12 cellular contexts compared by ENCODE assay signal in the genomic region with DNA sequence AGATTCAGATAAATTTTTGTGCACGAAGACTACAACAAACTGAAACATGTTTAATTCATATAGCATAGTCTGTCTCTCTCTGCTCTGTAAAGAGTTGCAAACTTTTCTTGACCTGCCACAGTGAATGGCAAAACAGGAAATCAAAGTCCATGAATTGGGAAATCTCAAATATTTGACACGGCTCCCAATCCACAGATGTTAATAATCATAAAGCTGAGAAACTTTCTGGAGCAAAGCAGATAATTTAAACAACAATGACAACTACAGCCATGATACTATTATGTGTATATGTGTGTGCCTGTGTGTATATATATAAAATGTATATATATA. TPM values are rescaled to one million over a fixed set of nuclear protein-coding genes. Genes with fewer than 3 reads are reported as not detected.
DNase-seq lines count a peak whose midpoint lies in the region; ATAC-seq and TF ChIP-seq lines count a peak whose summit lies in the region.
"Had no signal": no experiment of that assay in that cellular context is flagged by ENCODE, and none has a peak within 500 bp of the region (broad histone marks: within the 10 kb centered on the region; RNA-seq: fewer than 3 reads in every experiment).

No MANE protein-coding gene starts in this region.

- no peak overlapping the region for H3K4me3 ChIP-seq in OCI-LY7 (ENCODE audit: low read depth, low read length, poor library complexity, severe bottlenecking)
- H3K4me3 ChIP-seq in epithelial cell of esophagus (ENCODE audit: low read length): no peak overlapping the region
- no peak overlapping the region for H3K4me3 ChIP-seq in lung
- H3K4me3 ChIP-seq in transverse colon: no peak overlapping the region

- no peak overlapping the region for H3K4me2 ChIP-seq in OCI-LY7 (ENCODE audit: low read length)

- DNase-seq in OCI-LY7 (ENCODE audit: low spot score) (no peak), epithelial cell of esophagus (ENCODE audit: low read depth) (peak; percentile 18), lung (ENCODE audit: low spot score) (no peak), transverse colon (no peak), NCI-H2171 treated with DMSO at 0.1 percent for 48 hours (lab: John Stamatoyannopoulos, UW) (no peak)
- no peak for DNase-seq in stimulated activated CD4-positive, alpha-beta T cell treated with anti-CD3 and anti-CD28 coated beads, Interleukin-4, amount 100 ng/mL, for 1 hour
- DNase-seq: activated CD4-positive, alpha-beta T cell treated with anti-CD3 and anti-CD28 coated beads, Interleukin-2, amount 10 ng/mL, durations not matched to agents 7 days and 5 days; activated naive CD4-positive, alpha-beta T cell treated with anti-CD3 and anti-CD28 coated beads for 36 hours; T-cell had no signal

- 39 to 52% methylated on average over 2 of the region's 2 CpGs for WGBS in lung, 2 donors
- WGBS in transverse colon (ENCODE audit: low coverage in 1 of 2), 2 donors: 63 to 71% methylated on average over 2 of the region's 2 CpGs

- TF ChIP-seq CTCF in OCI-LY7 (conservative IDR thresholded peaks at IDR 0.05; ENCODE audit: low read length) (no peak), epithelial cell of esophagus (IDR thresholded peaks at IDR 0.05; ENCODE audit: insufficient read depth, low read depth, low read length, missing control alignments) (no peak), lung (IDR thresholded peaks at IDR 0.05; ENCODE audit: control extremely low read depth, extremely low read depth) (no peak), transverse colon (IDR thresholded peaks at IDR 0.05) (no peak)

- no peak overlapping the region for H3K27ac ChIP-seq in OCI-LY7 (ENCODE audit: low read depth, low read length, poor library complexity, severe bottlenecking)
- peak overlapping the region in 1 of 2 donors; percentile 40 for H3K27ac ChIP-seq in lung (ENCODE audit: low read depth in 1 of 2, low read length in 1 of 2)
- peak overlapping the region in 3 of 4 donors; percentile 28 to 45 (median 38) for H3K27ac ChIP-seq in transverse colon
- H3K27ac ChIP-seq: tibial artery had no signal

- ATAC-seq in lung (ENCODE audit: insufficient read depth, low FRiP score): peak; percentile 53
- ATAC-seq in HG03457 (IDR thresholded peaks at IDR 0.05; ENCODE audit: unreplicated experiment): no peak
- no peak for ATAC-seq in HG03196 (IDR thresholded peaks at IDR 0.05; ENCODE audit: unreplicated experiment)
- ATAC-seq: T-cell had no signal

- H3K36me3 ChIP-seq in OCI-LY7 (ENCODE audit: insufficient read depth, low read length) (no peaks in the 10 kb centered on the region), lung (ENCODE audit: control insufficient read depth in 2 of 2, insufficient read depth in 2 of 2, low read length in 2 of 2) (no peaks in the 10 kb centered on the region), transverse colon (no peaks in the 10 kb centered on the region)

- intact Hi-C loops in OCI-LY7 (cut with micrococcal nuclease; ENCODE audit: unreplicated experiment) (no loop called here), transverse colon (cut with DNase I; ENCODE audit: low total_unique reads) (no loop called here)

- in situ Hi-C loops in transverse colon (cut with MboI; ENCODE audit: low pct_ligation_motif_present in 1 of 4, low pct_unique_long_range_greater_than_20kb in 1 of 4, low sequenced_read_pairs in 3 of 4): no loop called here

- H3K79me2 ChIP-seq in OCI-LY7 (ENCODE audit: insufficient read depth, low read depth, low read length): no peaks in the 10 kb centered on the region

- H3K9me3 ChIP-seq in OCI-LY7 (ENCODE audit: low read length) (no peaks in the 10 kb centered on the region), lung (ENCODE audit: control insufficient read depth in 2 of 2, insufficient read depth in 1 of 2, low read length in 1 of 2) (no peaks in the 10 kb centered on the region), transverse colon (no peaks in the 10 kb centered on the region)
- H3K9me3 ChIP-seq: tibial artery had no signal

- BruUV-seq in OCI-LY7 (replicated peaks; lab: Mats Ljungman, UMichigan): no TSS peak

- no peaks in the 10 kb centered on the region for H3K4me1 ChIP-seq in OCI-LY7 (ENCODE audit: insufficient read depth, low read length, poor library complexity, severe bottlenecking)
- H3K4me1 ChIP-seq in lung (ENCODE audit: control insufficient read depth in 2 of 2, insufficient read depth in 2 of 2, low read length in 2 of 2): no peaks in the 10 kb centered on the region
- peaks cover 0 to 4% (median 0%) of the 10 kb centered on the region in 4 donors for H3K4me1 ChIP-seq in transverse colon
- H3K4me1 ChIP-seq: tibial artery had no signal

- POLR2A ChIA-PET in OCI-LY7 (lab: Charles Lee): interaction anchor here (1.2 to 1.5 kb wide), 2 partner anchors 14 to 63 kb away, joined by 4 read pairs; no protein-coding TSS in a partner anchor

- H3K9me2 ChIP-seq in OCI-LY7 (ENCODE audit: insufficient read depth, low read length): no peaks in the 10 kb centered on the region

- TF ChIP-seq POLR2A in transverse colon (IDR thresholded peaks at IDR 0.05): no peak

- peak overlapping the region; percentile 38 for H2AFZ ChIP-seq in OCI-LY7 (ENCODE audit: low read length)

- H3K27me3 ChIP-seq in lung (ENCODE audit: control insufficient read depth, insufficient read depth) (no peaks in the 10 kb centered on the region), transverse colon (no peaks in the 10 kb centered on the region)
- H3K27me3 ChIP-seq: tibial artery had no signal

- CTCF ChIA-PET in OCI-LY7 (lab: Charles Lee; ENCODE audit: unreplicated experiment): no interaction called here

- TF ChIP-seq EP300 in transverse colon (IDR thresholded peaks at IDR 0.05; ENCODE audit: low read depth): no peak

- no peaks in the 10 kb centered on the region for H4K20me1 ChIP-seq in OCI-LY7 (ENCODE audit: insufficient read depth, low read length)

RNA-seq across cellular contexts. Expression of gene ABCA6, which starts 0.7 kb away (rescaled TPM):
- 23.1 and 26.5 TPM in 2 replicates for total RNA-seq in OCI-LY7 (2014; rRNA removed; shearing (Covaris generic))
- total RNA-seq in OCI-LY7 (2022): 5.2 and 7.3 TPM in 2 replicates
- total RNA-seq in lung: 100 to 1,000 TPM in 1 of 2 donors, 1 to 10 TPM in 1; 8.7 to 132 TPM
- polyA plus RNA-seq in lung: 1 to 10 TPM; 1.9 to 8.7 TPM
- total RNA-seq in transverse colon: 10 to 100 TPM; 13.5 to 51.6 (median 27.0) TPM
- total RNA-seq: activated naive CD4-positive, alpha-beta T cell treated with anti-CD3 and anti-CD28 coated beads for 36 hours had no signal
